In genomic region chr18:55665506-55665905, GRCh38 we compare ENCODE assay signal across 23 cellular contexts.
"Had no signal": no experiment of that assay in that cellular context is flagged by ENCODE, and none has a peak within 500 bp of the region (broad histone marks: within the 10 kb centered on the region; RNA-seq: fewer than 3 reads in every experiment).

No MANE protein-coding gene starts in this region.

- H3K27ac ChIP-seq: adrenal gland, colonic mucosa, RWPE1, SJCRH30 had no signal

- H3K4me3 ChIP-seq: adrenal gland, colonic mucosa, SJCRH30 had no signal

- H3K36me3 ChIP-seq: adrenal gland, colonic mucosa, SJCRH30 had no signal

- H3K27ac Mint-ChIP-seq: activated CD8-positive, alpha-beta T cell treated with anti-CD3 and anti-CD28 coated beads, Interleukin-2, amount 10 ng/mL, durations not matched to agents 7 days and 5 days; activated naive CD8-positive, alpha-beta T cell treated with anti-CD3 and anti-CD28 coated beads, Interleukin-2, amount 10 ng/mL, durations not matched to agents 7 days and 5 days had no signal

- H3K36me3 Mint-ChIP-seq: activated naive CD8-positive, alpha-beta T cell treated with anti-CD3 and anti-CD28 coated beads, Interleukin-2, amount 10 ng/mL, durations not matched to agents 7 days and 5 days had no signal

- H3K4me1 Mint-ChIP-seq: activated naive CD8-positive, alpha-beta T cell treated with anti-CD3 and anti-CD28 coated beads, Interleukin-2, amount 10 ng/mL, durations not matched to agents 7 days and 5 days had no signal

- H3K9me3 ChIP-seq: adrenal gland, colonic mucosa, SJCRH30 had no signal

- H3K27me3 ChIP-seq: adrenal gland, colonic mucosa, SJCRH30 had no signal

- H3K27me3 Mint-ChIP-seq: activated naive CD8-positive, alpha-beta T cell treated with anti-CD3 and anti-CD28 coated beads, Interleukin-2, amount 10 ng/mL, durations not matched to agents 7 days and 5 days had no signal

- H3K4me3 Mint-ChIP-seq: activated CD8-positive, alpha-beta T cell treated with anti-CD3 and anti-CD28 coated beads, Interleukin-2, amount 10 ng/mL, durations not matched to agents 7 days and 5 days; activated naive CD8-positive, alpha-beta T cell treated with anti-CD3 and anti-CD28 coated beads, Interleukin-2, amount 10 ng/mL, durations not matched to agents 7 days and 5 days had no signal

- ATAC-seq: activated CD4-positive, CD25-positive, alpha-beta regulatory T cell treated with anti-CD3 and anti-CD28 coated beads, Interleukin-2, amount 50 U/mL, for 24 hours; activated CD8-positive, alpha-beta T cell treated with anti-CD3 and anti-CD28 coated beads, Interleukin-2, amount 10 ng/mL, durations not matched to agents 7 days and 5 days; Panc1; SK-N-SH treated with all-trans-retinoic acid at 6 μM for 48 hours had no signal

- H3K9me3 Mint-ChIP-seq: activated naive CD8-positive, alpha-beta T cell treated with anti-CD3 and anti-CD28 coated beads, Interleukin-2, amount 10 ng/mL, durations not matched to agents 7 days and 5 days had no signal

- DNase-seq: activated CD4-positive, alpha-beta T cell treated with anti-CD3 and anti-CD28 coated beads for 4 hours; activated CD4-positive, alpha-beta T cell treated with anti-CD3 and anti-CD28 coated beads, Interleukin-2, amount 50 U/mL, for 4 hours; activated CD8-positive, alpha-beta memory T cell treated with anti-CD3 and anti-CD28 coated beads, Interleukin-2, amount 50 U/mL, for 48 hours; activated CD8-positive, alpha-beta T cell treated with anti-CD3 and anti-CD28 coated beads, Interleukin-2, amount 10 ng/mL, durations not matched to agents 7 days and 5 days; activated naive CD4-positive, alpha-beta T cell treated with anti-CD3 and anti-CD28 coated beads, Interleukin-2, amount 50 U/mL, for 16 hours; activated naive CD8-positive, alpha-beta T cell treated with anti-CD3 and anti-CD28 coated beads, Interleukin-2, amount 10 ng/mL, durations not matched to agents 7 days and 5 days; activated T-cell treated with anti-CD3 and anti-CD28 coated beads, Interleukin-2, amount 50 U/mL, for 1 hour; adrenal gland; anterior cingulate cortex; caudate nucleus; colonic mucosa; MM.1S; NCI-H1417; NCI-H1930; NCI-H2107; NCI-H345; NCI-H524; SJCRH30; SW 1271 had no signal

- H3K4me1 ChIP-seq: adrenal gland, colonic mucosa, SJCRH30 had no signal
